In genomic region chr3:33438284-33438668, GRCh38 we compare ENCODE assay signal across 8 cellular contexts. TPM values are rescaled to one million over a fixed set of nuclear protein-coding genes. Genes with fewer than 3 reads are reported as not detected.
A peak's percentile ranks its signal among the peaks of the same experiment; 100 is the strongest.
DNase-seq lines count a peak whose midpoint lies in the region; ATAC-seq and TF ChIP-seq lines count a peak whose summit lies in the region.

No MANE protein-coding gene starts in this region.

- H3K36me3 Mint-ChIP-seq in effector memory CD8-positive, alpha-beta T cell (ENCODE audit: insufficient read depth), result peaks cover 20% of the 10 kb centered on the region
- H3K36me3 Mint-ChIP-seq in natural killer cell treated with Interleukin-12 subunit alpha and Interleukin-12 subunit beta and Interleukin-15 and Interleukin-18, amount 100 ng/mL, for 72 hours, result peaks cover 6% of the 10 kb centered on the region

- POLR2A ChIA-PET in OCI-LY7 (lab: Charles Lee), result interaction anchor here (0.8 to 3.2 kb wide), 10 partner anchors 9 to 388 kb away, joined by 3 to 22 read pairs (median 6); partner anchors contain the start of gene PDCD6IP

- intact Hi-C loops in OCI-LY7 (cut with micrococcal nuclease; ENCODE audit: unreplicated experiment), result no loop called here

- H3K9me2 ChIP-seq in OCI-LY7 (ENCODE audit: insufficient read depth, low read length), result no peaks in the 10 kb centered on the region

- H3K4me3 ChIP-seq in GM12875 (ENCODE audit: low read depth, low read length), result peak overlapping the region; percentile 99
- peak overlapping the region; percentile 90 for H3K4me3 ChIP-seq in OCI-LY7 (ENCODE audit: low read depth, low read length, poor library complexity, severe bottlenecking)

- DNase-seq in OCI-LY7 (ENCODE audit: low spot score) (peak; percentile 47), NCI-H1105 (lab: John Stamatoyannopoulos, UW) (no peak), omental fat pad (ENCODE audit: low spot score) (no peak), HPDE6-E6E7 (ENCODE audit: extremely low spot score) (no peak)
- DNase-seq in effector memory CD8-positive, alpha-beta T cell, result no peak
- DNase-seq in natural killer cell treated with Interleukin-12 subunit alpha and Interleukin-12 subunit beta and Interleukin-15 and Interleukin-18, amount 100 ng/mL, for 72 hours (ENCODE audit: low spot score), result no peak

- ATAC-seq in effector memory CD8-positive, alpha-beta T cell (replicated peaks), result no peak
- no peak for ATAC-seq in natural killer cell treated with Interleukin-12 subunit alpha and Interleukin-12 subunit beta and Interleukin-15 and Interleukin-18, amount 100 ng/mL, for 72 hours
- ATAC-seq in HG02571 (IDR thresholded peaks at IDR 0.05; ENCODE audit: unreplicated experiment), result no peak
- ATAC-seq in omental fat pad (ENCODE audit: low FRiP score), result no peak

- TF ChIP-seq CTCF in GM12875 (IDR thresholded peaks at IDR 0.05; ENCODE audit: borderline replicate concordance, insufficient read depth, low read depth, low read length) (no peak), OCI-LY7 (conservative IDR thresholded peaks at IDR 0.05; ENCODE audit: low read length) (no peak), omental fat pad (IDR thresholded peaks at IDR 0.05) (no peak)

- peaks cover 42 to 48% of the 10 kb centered on the region in 2 donors for H3K4me1 Mint-ChIP-seq in effector memory CD8-positive, alpha-beta T cell (ENCODE audit: low read depth in 2 of 2)
- peaks cover 42 to 55% of the 10 kb centered on the region in 2 donors for H3K4me1 Mint-ChIP-seq in natural killer cell treated with Interleukin-12 subunit alpha and Interleukin-12 subunit beta and Interleukin-15 and Interleukin-18, amount 100 ng/mL, for 72 hours (ENCODE audit: low read depth in 2 of 2)

- H3K27me3 Mint-ChIP-seq in effector memory CD8-positive, alpha-beta T cell, result no peaks in the 10 kb centered on the region
- H3K27me3 Mint-ChIP-seq in natural killer cell treated with Interleukin-12 subunit alpha and Interleukin-12 subunit beta and Interleukin-15 and Interleukin-18, amount 100 ng/mL, for 72 hours, result no peaks in the 10 kb centered on the region

- H3K36me3 ChIP-seq in OCI-LY7 (ENCODE audit: insufficient read depth, low read length), result no peaks in the 10 kb centered on the region

- H3K9me3 Mint-ChIP-seq in effector memory CD8-positive, alpha-beta T cell, result no peaks in the 10 kb centered on the region
- H3K9me3 Mint-ChIP-seq in natural killer cell treated with Interleukin-12 subunit alpha and Interleukin-12 subunit beta and Interleukin-15 and Interleukin-18, amount 100 ng/mL, for 72 hours, result no peaks in the 10 kb centered on the region

- peak overlapping the region; percentile 88 for H3K27ac Mint-ChIP-seq in effector memory CD8-positive, alpha-beta T cell
- peak overlapping the region; percentile 92 to 93 for H3K27ac Mint-ChIP-seq in natural killer cell treated with Interleukin-12 subunit alpha and Interleukin-12 subunit beta and Interleukin-15 and Interleukin-18, amount 100 ng/mL, for 72 hours

- peak overlapping the region; percentile 96 for H3K27ac ChIP-seq in OCI-LY7 (ENCODE audit: low read depth, low read length, poor library complexity, severe bottlenecking)

- H3K4me2 ChIP-seq in OCI-LY7 (ENCODE audit: low read length), result peak overlapping the region; percentile 99

- no peak overlapping the region for H2AFZ ChIP-seq in OCI-LY7 (ENCODE audit: low read length)

- CTCF ChIA-PET in OCI-LY7 (lab: Charles Lee; ENCODE audit: unreplicated experiment), result interaction anchor here (0.6 kb wide), 1 partner anchor 349 kb away, joined by 3 read pairs; no protein-coding TSS in a partner anchor

- peaks cover 39% of the 10 kb centered on the region for H3K4me1 ChIP-seq in OCI-LY7 (ENCODE audit: insufficient read depth, low read length, poor library complexity, severe bottlenecking)

- no TSS peak for BruUV-seq in OCI-LY7 (replicated peaks; lab: Mats Ljungman, UMichigan)

- H3K9me3 ChIP-seq in OCI-LY7 (ENCODE audit: low read length), result no peaks in the 10 kb centered on the region

- H3K79me2 ChIP-seq in OCI-LY7 (ENCODE audit: insufficient read depth, low read depth, low read length), result peaks cover 71% of the 10 kb centered on the region

- H3K4me3 Mint-ChIP-seq in effector memory CD8-positive, alpha-beta T cell, result peak overlapping the region; percentile 85 to 97
- peak overlapping the region; percentile 97 for H3K4me3 Mint-ChIP-seq in natural killer cell treated with Interleukin-12 subunit alpha and Interleukin-12 subunit beta and Interleukin-15 and Interleukin-18, amount 100 ng/mL, for 72 hours

- peaks cover 49% of the 10 kb centered on the region for H4K20me1 ChIP-seq in OCI-LY7 (ENCODE audit: insufficient read depth, low read length)

RNA-seq across cellular contexts. Expression of gene UBP1, which starts 1.9 kb away (rescaled TPM):
- 53.2 and 73.0 TPM in 2 replicates for total RNA-seq in OCI-LY7 (2014; rRNA removed; shearing (Covaris generic))
- total RNA-seq in OCI-LY7 (2022) (83.8 and 94.0 TPM in 2 replicates), omental fat pad (10 to 100 TPM; 45.6 to 77.0 (median 63.0) TPM)
- total RNA-seq in natural killer cell treated with Interleukin-12 subunit alpha and Interleukin-12 subunit beta and Interleukin-15 and Interleukin-18, amount 100 ng/mL, for 72 hours, result 100 to 1,000 TPM in 1 of 2 donors, 10 to 100 TPM in 1; 88.8 to 131 TPM
